Comparison of ENCODE assay signal across 22 cellular contexts in the genomic region with DNA sequence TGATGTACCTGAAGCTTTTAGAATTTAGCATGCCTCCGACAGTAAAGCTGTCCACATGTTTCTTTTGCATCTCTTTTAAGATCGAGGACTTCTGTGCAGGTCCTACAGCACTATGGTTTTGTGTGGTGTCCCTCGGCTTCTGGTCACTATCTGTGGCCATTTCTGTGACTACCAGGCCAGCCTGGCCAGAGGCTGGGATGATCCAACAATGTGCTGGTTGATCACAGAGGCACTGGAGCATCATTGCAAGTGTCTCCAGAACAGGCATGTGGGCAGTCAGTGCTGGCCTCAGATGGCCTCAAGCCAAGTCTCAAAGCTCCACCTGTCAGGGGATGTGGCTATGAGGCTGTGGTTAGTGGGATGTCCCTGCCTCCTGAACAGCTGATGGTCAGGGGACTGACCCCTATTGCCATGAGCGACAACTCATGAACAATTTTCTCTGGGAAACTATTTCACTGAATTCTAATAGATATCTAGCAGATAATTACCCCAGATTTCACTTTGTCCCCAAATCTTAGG.
A peak's percentile ranks its signal among the peaks of the same experiment; 100 is the strongest.
DNase-seq lines count a peak whose midpoint lies in the region; ATAC-seq and TF ChIP-seq lines count a peak whose summit lies in the region.
"Had no signal": no experiment of that assay in that cellular context is flagged by ENCODE, and none has a peak within 500 bp of the region (broad histone marks: within the 10 kb centered on the region; RNA-seq: fewer than 3 reads in every experiment).

No MANE protein-coding gene starts in this region.

- no peak overlapping the region for H3K27ac Mint-ChIP-seq in GM23338
- H3K27ac Mint-ChIP-seq: CD4-positive, alpha-beta memory T cell had no signal

- H2AFZ ChIP-seq in GM23338 = no peak overlapping the region

- H3K4me2 ChIP-seq in GM23338 = no peak overlapping the region
- H3K4me2 ChIP-seq: BLaER1 had no signal

- no peaks in the 10 kb centered on the region; the same call in 2 of the 3 replicates for H3K9me3 Mint-ChIP-seq in GM23338

- no peaks in the 10 kb centered on the region; the same call in 1 of the 2 replicates for H4K20me1 ChIP-seq in GM23338 (replicated peaks; ENCODE audit: insufficient read depth)
- H4K20me1 ChIP-seq: BLaER1 had no signal

- H3K9me2 ChIP-seq in GM23338 (ENCODE audit: insufficient read depth) = 0 out of 2 replicates have a peak, but pooled peaks cover 11% of the 10 kb centered on the region

- H3K4me1 Mint-ChIP-seq in GM23338 = peaks cover 27% of the 10 kb centered on the region
- H3K4me1 Mint-ChIP-seq: CD4-positive, alpha-beta memory T cell had no signal

- no peaks in the 10 kb centered on the region for H3K27me3 Mint-ChIP-seq in GM23338 (ENCODE audit: insufficient read depth, low read depth, poor library complexity)

- no peaks in the 10 kb centered on the region for H3K79me2 ChIP-seq in GM23338 (replicated peaks; ENCODE audit: insufficient read depth)

- no peak overlapping the region for H3K4me3 ChIP-seq in GM23338
- H3K4me3 ChIP-seq: BLaER1, SJSA1 had no signal

- H3K4me1 ChIP-seq in GM23338 (ENCODE audit: insufficient read depth) = peaks cover 14% of the 10 kb centered on the region
- H3K4me1 ChIP-seq: Caco-2, SJSA1 had no signal

- H3K27me3 ChIP-seq in GM23338 (ENCODE audit: insufficient read depth) = no peaks in the 10 kb centered on the region
- H3K27me3 ChIP-seq: BLaER1, SJSA1 had no signal

- no peaks in the 10 kb centered on the region for H3F3A ChIP-seq in GM23338 (replicated peaks; ENCODE audit: low read depth)

- peaks cover 6% of the 10 kb centered on the region; the same call in 2 of the 3 replicates for H3K36me3 Mint-ChIP-seq in GM23338 (ENCODE audit: low read depth)
- H3K36me3 Mint-ChIP-seq: CD4-positive, alpha-beta memory T cell had no signal

- H3K27ac ChIP-seq in GM23338 (ENCODE audit: low read depth) = no peak overlapping the region
- H3K27ac ChIP-seq: BLaER1, SJSA1 had no signal

- DNase-seq in LHCN-M2 (ENCODE audit: low read depth) (peak; percentile 54), cerebellar cortex (ENCODE audit: low spot score) (peak; percentile 73), myocyte (ENCODE audit: low read depth) (peak; percentile 95), ureter (ENCODE audit: low spot score) (peak; percentile 28), GM23338 (ENCODE audit: low spot score) (no peak), NAMALWA (ENCODE audit: low spot score) (no peak)
- DNase-seq: Caco-2; CD4-positive, alpha-beta memory T cell; DMS 273 treated with DMSO at 0.1 percent for 48 hours; DND-41; H7; KBM-7; NCI-H1092 treated with DMSO at 0.1 percent for 48 hours; NCI-H1436 treated with DMSO at 0.1 percent for 48 hours; NCI-H1930; NCI-H2227 treated with DMSO at 0.1 percent for 48 hours; NCI-H510A; NCI-H748 treated with DMSO at 0.1 percent for 48 hours had no signal

- ATAC-seq in GM19023 (IDR thresholded peaks at IDR 0.05; ENCODE audit: unreplicated experiment) = no peak
- ATAC-seq in GM23338 = no peak
- ATAC-seq: Panc1 had no signal

- TF ChIP-seq CTCF in GM23338 (conservative IDR thresholded peaks at IDR 0.05; ENCODE audit: low read depth in 2 of 2) = no peak

- H3K36me3 ChIP-seq in GM23338 (ENCODE audit: insufficient read depth) = no peaks in the 10 kb centered on the region
- H3K36me3 ChIP-seq: BLaER1, SJSA1 had no signal

- H3K4me3 Mint-ChIP-seq in GM23338 = no peak overlapping the region
- H3K4me3 Mint-ChIP-seq: CD4-positive, alpha-beta memory T cell had no signal

TF ChIP-seq in GM23338, 12 proteins besides CTCF, POLR2A, EP300 and RAD21:
- no peak for TF ChIP-seq ZNF331 (CRISPR knock-in tag; IDR thresholded peaks at IDR 0.05; ENCODE audit: low read depth)

Comparison
In these comparisons a context has a peak if more than half of its experiments do, and no peak if none do; other contexts are left out.
1. DNase-seq: peak in LHCN-M2 (single experiment), cerebellar cortex (single experiment), myocyte (single experiment) and ureter (single experiment); none in GM23338 (single experiment) and NAMALWA (single experiment).